ENCODE assay signal across 2 cellular contexts in genomic region chr6:131747821-131748353, GRCh38.
TF ChIP-seq lines count a peak whose summit lies in the region.

No MANE protein-coding gene starts in this region.

TF ChIP-seq in IMR-90, 13 proteins besides CTCF, POLR2A, EP300 and RAD21:
- TF ChIP-seq USF2 (IDR thresholded peaks at IDR 0.05; ENCODE audit: low read depth, low read length) (no peak), BHLHE40 (IDR thresholded peaks at IDR 0.05; ENCODE audit: low read depth, low read length) (no peak), RCOR1 (IDR thresholded peaks at IDR 0.05; ENCODE audit: insufficient replicate concordance, low read length) (no peak), MXI1 (IDR thresholded peaks at IDR 0.05; ENCODE audit: borderline replicate concordance, low read depth, low read length) (no peak), CHD1 (IDR thresholded peaks at IDR 0.05; ENCODE audit: low read depth, low read length) (no peak), ELK1 (IDR thresholded peaks at IDR 0.05; ENCODE audit: borderline replicate concordance, low read depth, low read length) (no peak), MAFK (IDR thresholded peaks at IDR 0.05; ENCODE audit: low read depth, low read length) (no peak), FOS (IDR thresholded peaks at IDR 0.05; ENCODE audit: low read depth, low read length) (no peak)

TF ChIP-seq in H1, 55 proteins besides CTCF, POLR2A, EP300 and RAD21:
- TF ChIP-seq BRCA1 (IDR thresholded peaks at IDR 0.05; ENCODE audit: low read depth, low read length) (no peak), MAFK (IDR thresholded peaks at IDR 0.05; ENCODE audit: low read depth, low read length) (no peak), RXRA (IDR thresholded peaks at IDR 0.05; ENCODE audit: insufficient read depth, low read depth, low read length) (no peak), SP2 (IDR thresholded peaks at IDR 0.05; ENCODE audit: low read length) (no peak), CBX8 (IDR thresholded peaks at IDR 0.05; ENCODE audit: borderline replicate concordance, low read depth, low read length) (no peak), SIN3A (conservative IDR thresholded peaks at IDR 0.05 in 1 of 2, IDR thresholded peaks at IDR 0.05 in 1 of 2; ENCODE audit: low read depth in 1 of 2, low read length in 2 of 2) (no peak), HDAC2 (IDR thresholded peaks at IDR 0.05; ENCODE audit: borderline replicate concordance in 1 of 2, low read depth in 2 of 2, low read length in 2 of 2) (no peak), POU5F1 (IDR thresholded peaks at IDR 0.05; ENCODE audit: low read depth, low read length) (no peak), TBP (IDR thresholded peaks at IDR 0.05; ENCODE audit: low read depth, low read length) (no peak), KDM4A (IDR thresholded peaks at IDR 0.05; ENCODE audit: low read depth, low read length, severe bottlenecking) (no peak), RFX5 (IDR thresholded peaks at IDR 0.05; ENCODE audit: borderline replicate concordance, low read depth, low read length) (no peak), SAP30 (IDR thresholded peaks at IDR 0.05; ENCODE audit: insufficient read depth, insufficient replicate concordance, low read length) (no peak), SIRT6 (IDR thresholded peaks at IDR 0.05; ENCODE audit: low read length) (no peak), TEAD4 (IDR thresholded peaks at IDR 0.05; ENCODE audit: low read depth, low read length) (no peak), CBX5 (IDR thresholded peaks at IDR 0.05; ENCODE audit: low read depth, low read length) (no peak), NANOG (IDR thresholded peaks at IDR 0.05; ENCODE audit: insufficient read depth, low read depth, low read length, poor library complexity, severe bottlenecking) (no peak), PHF8 (conservative IDR thresholded peaks at IDR 0.05; ENCODE audit: low read depth, low read length) (no peak)
- TF ChIP-seq, protein P1, sequence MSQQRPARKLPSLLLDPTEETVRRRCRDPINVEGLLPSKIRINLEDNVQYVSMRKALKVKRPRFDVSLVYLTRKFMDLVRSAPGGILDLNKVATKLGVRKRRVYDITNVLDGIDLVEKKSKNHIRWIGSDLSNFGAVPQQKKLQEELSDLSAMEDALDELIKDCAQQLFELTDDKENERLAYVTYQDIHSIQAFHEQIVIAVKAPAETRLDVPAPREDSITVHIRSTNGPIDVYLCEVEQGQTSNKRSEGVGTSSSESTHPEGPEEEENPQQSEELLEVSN (IDR thresholded peaks at IDR 0.05), result no peak
- TF ChIP-seq, protein P2, sequence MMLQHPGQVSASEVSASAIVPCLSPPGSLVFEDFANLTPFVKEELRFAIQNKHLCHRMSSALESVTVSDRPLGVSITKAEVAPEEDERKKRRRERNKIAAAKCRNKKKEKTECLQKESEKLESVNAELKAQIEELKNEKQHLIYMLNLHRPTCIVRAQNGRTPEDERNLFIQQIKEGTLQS (IDR thresholded peaks at IDR 0.05; ENCODE audit: insufficient read depth, low read depth, low read length), result no peak
